In the genomic region with DNA sequence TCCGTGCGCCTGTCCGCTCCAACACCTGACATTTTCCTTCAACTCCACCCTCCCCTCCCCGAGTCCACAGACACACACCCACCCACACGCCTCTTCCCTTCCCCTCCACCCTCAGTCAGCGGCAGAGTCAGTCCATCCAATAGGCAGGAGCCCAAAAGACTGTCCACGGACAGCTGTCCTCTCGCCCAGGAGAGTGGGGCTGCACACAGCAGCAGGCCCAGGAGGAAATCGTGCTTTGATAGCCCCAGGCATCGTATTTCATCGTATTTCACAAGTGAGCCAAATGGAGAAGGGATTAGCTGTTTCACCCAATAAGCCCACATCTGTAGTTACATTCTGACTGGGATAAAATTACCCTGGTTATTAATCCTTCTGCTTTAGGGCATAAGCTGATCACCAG, we compare ENCODE assay signal across 8 cellular contexts.
A peak's percentile ranks its signal among the peaks of the same experiment; 100 is the strongest.
DNase-seq lines count a peak whose midpoint lies in the region; ATAC-seq, FAIRE-seq and TF ChIP-seq lines count a peak whose summit lies in the region.

No MANE protein-coding gene starts in this region.

- ATAC-seq in HG03432 (IDR thresholded peaks at IDR 0.05; ENCODE audit: unreplicated experiment) (no peak), GM21423 (IDR thresholded peaks at IDR 0.05; ENCODE audit: unreplicated experiment) (no peak), GM18520 (IDR thresholded peaks at IDR 0.05; ENCODE audit: unreplicated experiment) (no peak)

- H3K56ac ChIP-seq in H1 (replicated peaks; ENCODE audit: insufficient read length, low read depth, low read length), result no peak overlapping the region

- DNase-seq in NCI-H524 (lab: John Stamatoyannopoulos, UW) (peak; percentile 74 to 94), H1 (ENCODE audit: low read depth in 1 of 2, low spot score in 2 of 2) (no peak), ovary (peak in 2 of 5 donors; percentile 28 to 35), nucleus accumbens (lab: John Stamatoyannopoulos, UW) (no peak)

- no peak overlapping the region; a peak in 1 of 7 replicates for H3K9ac ChIP-seq in H1 (replicated peaks in 1 of 4; ENCODE audit: extremely low read depth in 1 of 4, low read depth in 3 of 4, low read length in 3 of 4)

- H2BK20ac ChIP-seq in H1 (ENCODE audit: low read length), result no peak overlapping the region

- H3K79me1 ChIP-seq in H1 (ENCODE audit: low read depth, low read length), result no peaks in the 10 kb centered on the region

- no peak for TF ChIP-seq CTCF in DOHH2 (IDR thresholded peaks at IDR 0.05; ENCODE audit: low read depth, low read length, poor library complexity, severe bottlenecking)
- no peak for TF ChIP-seq CTCF in H1 (IDR thresholded peaks at IDR 0.05; ENCODE audit: control extremely low read depth in 1 of 3, insufficient read depth in 1 of 3, low read depth in 1 of 3, low read length in 3 of 3)
- TF ChIP-seq CTCF in ovary (IDR thresholded peaks at IDR 0.05), result no peak

- H3K36me3 ChIP-seq in DOHH2 (ENCODE audit: control insufficient read depth, low read length) (no peaks in the 10 kb centered on the region), H1 (ENCODE audit: control insufficient read depth in 2 of 4, insufficient read depth in 4 of 4, low read length in 3 of 4) (no peaks in the 10 kb centered on the region), ovary (no peaks in the 10 kb centered on the region)

- TF ChIP-seq EP300 in H1 (IDR thresholded peaks at IDR 0.05; ENCODE audit: borderline replicate concordance in 1 of 2, low read depth in 2 of 2, low read length in 2 of 2) (no peak), ovary (IDR thresholded peaks at IDR 0.05) (no peak)

- H3K4me3 ChIP-seq in DOHH2 (ENCODE audit: low read length), result peak overlapping the region; percentile 53; the same call in 1 of the 2 replicates
- H3K4me3 ChIP-seq in H1 (ENCODE audit: extremely low read depth in 1 of 4, insufficient read depth in 2 of 4, low read depth in 3 of 4, low read length in 4 of 4), result no peak overlapping the region
- H3K4me3 ChIP-seq in ovary, result peak overlapping the region; percentile 53

- no peaks in the 10 kb centered on the region; the same call in 1 of the 2 replicates for H3K9me3 ChIP-seq in DOHH2 (ENCODE audit: control insufficient read depth, insufficient read depth, low read length)
- H3K9me3 ChIP-seq in H1 (ENCODE audit: insufficient read depth in 2 of 2, low read depth in 1 of 2, low read length in 1 of 2), result no peaks in the 10 kb centered on the region
- H3K9me3 ChIP-seq in ovary, result no peaks in the 10 kb centered on the region

- no peak for TF ChIP-seq RAD21 in H1 (IDR thresholded peaks at IDR 0.05 in 1 of 2, conservative IDR thresholded peaks at IDR 0.05 in 1 of 2; ENCODE audit: low read depth in 2 of 2, low read length in 2 of 2)

- WGBS in H1 (ENCODE audit: extremely low coverage in 1 of 2, insufficient coverage in 1 of 2, insufficient read length in 1 of 2, insufficient replicate concordance in 2 of 2, low coverage in 1 of 2, low lambda C conversion rate in 2 of 2, missing lambda C conversion rate in 1 of 2), 2 experiments, result 84% methylated on average over 11 of the region's 11 CpGs; no CpG with 5 or more reads in 1 of the 2 experiments
- 19 to 30% (median 27%) methylated on average over 11 of the region's 11 CpGs for WGBS in ovary, 3 donors

- no peak overlapping the region for H3K23ac ChIP-seq in H1 (ENCODE audit: insufficient read length)

- no peak overlapping the region for H4K91ac ChIP-seq in H1 (replicated peaks; ENCODE audit: insufficient read length, low read length)

- H3K27me3 ChIP-seq in DOHH2 (ENCODE audit: control insufficient read depth, low read length) (no peaks in the 10 kb centered on the region), H1 (replicated peaks in 1 of 4; ENCODE audit: control insufficient read depth in 3 of 4, extremely low read depth in 1 of 4, insufficient read depth in 3 of 4, low read length in 3 of 4) (no peaks in the 10 kb centered on the region), ovary (no peaks in the 10 kb centered on the region)

- peaks cover 7% of the 10 kb centered on the region; the same call in 1 of the 2 replicates for H3K23me2 ChIP-seq in H1 (ENCODE audit: low read depth, low read length)

- H3F3A ChIP-seq in DOHH2 (ENCODE audit: control insufficient read depth, insufficient read depth), result no peaks in the 10 kb centered on the region

- TF ChIP-seq POLR2A in H1 (IDR thresholded peaks at IDR 0.05; ENCODE audit: control extremely low read depth in 1 of 2, low read depth in 2 of 2, low read length in 2 of 2), result no peak
- TF ChIP-seq POLR2A in ovary (IDR thresholded peaks at IDR 0.05), result no peak

- no peak overlapping the region for H4K5ac ChIP-seq in H1 (ENCODE audit: insufficient read length, low read depth, low read length)

- no peak overlapping the region for H2AFZ ChIP-seq in H1 (ENCODE audit: low read length)

- H3K79me2 ChIP-seq in DOHH2 (ENCODE audit: control insufficient read depth, low read length) (no peaks in the 10 kb centered on the region), H1 (ENCODE audit: control insufficient read depth in 1 of 2, insufficient read depth in 2 of 2, low read length in 2 of 2) (no peaks in the 10 kb centered on the region)

- H2BK15ac ChIP-seq in H1 (ENCODE audit: low read length), result peak overlapping the region; percentile 95; the same call in 1 of the 2 replicates

- no peak overlapping the region for H3K14ac ChIP-seq in H1 (ENCODE audit: insufficient read length)

- POLR2A ChIA-PET in H1 (lab: Charles Lee; ENCODE audit: partially characterized antibody), result interaction anchor here (0.5 kb wide), 1 partner anchor 819 kb away, joined by 3 read pairs; no protein-coding TSS in a partner anchor

- peak overlapping the region; percentile 68; the same call in 1 of the 2 replicates for H2BK12ac ChIP-seq in H1 (ENCODE audit: low read depth, low read length)

- H3K27ac ChIP-seq in DOHH2 (ENCODE audit: low read depth, low read length) (no peak overlapping the region), H1 (ENCODE audit: low read depth, low read length) (no peak overlapping the region), ovary (peak overlapping the region in 1 of 2 donors; percentile 79)

- H3K9me2 ChIP-seq in DOHH2 (replicated peaks; ENCODE audit: control insufficient read depth, low read length), result no peaks in the 10 kb centered on the region

- H3K4me1 ChIP-seq in DOHH2 (ENCODE audit: control insufficient read depth, low read length) (0 out of 2 replicates have a peak, but pooled peaks cover 3% of the 10 kb centered on the region), H1 (replicated peaks in 1 of 4; ENCODE audit: control insufficient read depth in 3 of 4, insufficient read depth in 4 of 4, low read length in 3 of 4) (peaks cover 2 to 9% (median 5%) of the 10 kb centered on the region in 4 experiments), ovary (ENCODE audit: insufficient read depth) (peaks cover 6% of the 10 kb centered on the region)

- intact Hi-C loops in ovary (cut with DNase I), result loop anchor here in 1 of 4 donors (10.0 kb wide), 1 partner anchor 289 kb away; a partner anchor contains a TSS

- H2BK120ac ChIP-seq in H1 (replicated peaks; ENCODE audit: low read depth, low read length), result no peak overlapping the region

- H2BK5ac ChIP-seq in H1 (ENCODE audit: low read depth, low read length), result no peak overlapping the region

- H3K18ac ChIP-seq in H1 (ENCODE audit: extremely low read depth, low read length), result peak overlapping the region; percentile 60

- CTCF ChIA-PET in H1 (lab: Charles Lee; ENCODE audit: partially characterized antibody), result interaction anchor here (0.5 to 7.8 kb wide), 4 partner anchors 13 to 278 kb away, joined by 3 to 39 read pairs (median 4); no protein-coding TSS in a partner anchor

- H2AK5ac ChIP-seq in H1 (ENCODE audit: low read depth, low read length), result 0 out of 2 replicates have a peak overlapping the region, but pooled peaks have one; percentile 93

- H3K4me2 ChIP-seq in DOHH2 (ENCODE audit: low read length), result peak overlapping the region; percentile 46; the same call in 1 of the 2 replicates
- peak overlapping the region in 1 of 2 experiments; percentile 92; a peak in 2 of 4 replicates for H3K4me2 ChIP-seq in H1 (ENCODE audit: insufficient read depth in 1 of 2, low read depth in 2 of 2, low read length in 2 of 2)

- no peak overlapping the region for H3K4ac ChIP-seq in H1 (replicated peaks; ENCODE audit: insufficient read length, low read depth, low read length)

- H4K20me1 ChIP-seq in DOHH2 (ENCODE audit: control insufficient read depth, insufficient read depth, low read depth, low read length), result no peaks in the 10 kb centered on the region
- H4K20me1 ChIP-seq in H1 (replicated peaks in 1 of 2; ENCODE audit: control insufficient read depth in 1 of 2, insufficient read depth in 2 of 2, low read length in 2 of 2), result no peaks in the 10 kb centered on the region

- FAIRE-seq in H1 (lab: Jason Lieb, UNC), result no peak

- H4K8ac ChIP-seq in H1 (ENCODE audit: extremely low read depth, insufficient read depth, low read length), result no peak overlapping the region

TF ChIP-seq in H1, 55 proteins besides CTCF, POLR2A, EP300 and RAD21 (continues in another document):
- TF ChIP-seq, protein P1, sequence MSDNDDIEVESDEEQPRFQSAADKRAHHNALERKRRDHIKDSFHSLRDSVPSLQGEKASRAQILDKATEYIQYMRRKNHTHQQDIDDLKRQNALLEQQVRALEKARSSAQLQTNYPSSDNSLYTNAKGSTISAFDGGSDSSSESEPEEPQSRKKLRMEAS (IDR thresholded peaks at IDR 0.05), result no peak
- TF ChIP-seq POU5F1 (IDR thresholded peaks at IDR 0.05; ENCODE audit: low read depth, low read length) (no peak), RBBP5 (IDR thresholded peaks at IDR 0.05; ENCODE audit: borderline replicate concordance, low read depth, low read length) (no peak), BCL11A (IDR thresholded peaks at IDR 0.05; ENCODE audit: low read depth in 2 of 2, low read length in 2 of 2) (no peak), SAP30 (IDR thresholded peaks at IDR 0.05; ENCODE audit: insufficient read depth, insufficient replicate concordance, low read length) (no peak), SP4 (IDR thresholded peaks at IDR 0.05; ENCODE audit: low read length) (no peak), RFX5 (IDR thresholded peaks at IDR 0.05; ENCODE audit: borderline replicate concordance, low read depth, low read length) (no peak), BRCA1 (IDR thresholded peaks at IDR 0.05; ENCODE audit: low read depth, low read length) (no peak), CHD1 (IDR thresholded peaks at IDR 0.05; ENCODE audit: low read depth, low read length) (no peak), EGR1 (IDR thresholded peaks at IDR 0.05; ENCODE audit: borderline replicate concordance, low read depth, low read length) (no peak), NRF1 (IDR thresholded peaks at IDR 0.05; ENCODE audit: low read depth, low read length) (no peak), CBX5 (IDR thresholded peaks at IDR 0.05; ENCODE audit: low read depth, low read length) (no peak), CEBPB (IDR thresholded peaks at IDR 0.05; ENCODE audit: low read depth, low read length) (no peak), TCF12 (IDR thresholded peaks at IDR 0.05; ENCODE audit: low read depth, low read length) (no peak)
- TF ChIP-seq, protein P2, sequence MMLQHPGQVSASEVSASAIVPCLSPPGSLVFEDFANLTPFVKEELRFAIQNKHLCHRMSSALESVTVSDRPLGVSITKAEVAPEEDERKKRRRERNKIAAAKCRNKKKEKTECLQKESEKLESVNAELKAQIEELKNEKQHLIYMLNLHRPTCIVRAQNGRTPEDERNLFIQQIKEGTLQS (IDR thresholded peaks at IDR 0.05; ENCODE audit: insufficient read depth, low read depth, low read length), result no peak

Comparison
In these comparisons a context has a peak if more than half of its experiments do, and no peak if none do; other contexts are left out.
1. H3K4me3 ChIP-seq: peak in DOHH2 (single experiment) and ovary (single experiment); none in H1 (0 of 4).
2. DNase-seq: peak in NCI-H524 (2 of 2); none in H1 (0 of 2) and nucleus accumbens (0 of 56).